Comparison of ENCODE assay signal across 7 cellular contexts in the genomic region with DNA sequence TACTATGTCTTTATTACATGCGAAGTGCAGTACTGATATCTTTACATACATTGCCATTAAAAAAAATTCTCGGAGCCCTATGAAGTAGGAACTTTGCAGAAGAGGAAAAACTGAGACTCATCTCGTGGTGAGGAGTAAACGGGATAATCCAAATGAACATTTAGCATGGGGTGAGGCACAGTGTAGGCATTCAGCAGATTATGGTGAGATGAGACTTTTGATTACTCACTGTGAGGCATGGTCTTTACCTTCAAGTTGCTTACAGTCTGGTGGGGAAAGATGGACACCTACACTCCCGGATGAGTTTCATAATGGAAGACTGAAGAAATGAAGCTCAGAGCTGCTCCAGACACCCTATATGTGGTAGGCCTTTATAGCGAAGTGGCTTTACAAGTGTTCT. TPM values are rescaled to one million over a fixed set of nuclear protein-coding genes. Genes with fewer than 3 reads are reported as not detected.
A peak's percentile ranks its signal among the peaks of the same experiment; 100 is the strongest.
DNase-seq lines count a peak whose midpoint lies in the region; ATAC-seq, FAIRE-seq and TF ChIP-seq lines count a peak whose summit lies in the region.

No MANE protein-coding gene starts in this region.

- peaks cover 17 to 50% of the 10 kb centered on the region in 2 experiments; a peak in 2 of 3 replicates for H3K36me3 ChIP-seq in HEK293 (ENCODE audit: control insufficient read depth in 2 of 2, insufficient read depth in 1 of 2, low read length in 2 of 2)

- H3K27me3 Mint-ChIP-seq in glutamatergic neuron (ENCODE audit: unreplicated experiment): no peaks in the 10 kb centered on the region

- H3K4me3 Mint-ChIP-seq in glutamatergic neuron (ENCODE audit: unreplicated experiment): peak overlapping the region; percentile 98
- peak overlapping the region; percentile 95 for H3K4me3 Mint-ChIP-seq in stimulated activated effector memory CD8-positive, alpha-beta T cell treated with anti-CD3 and anti-CD28 coated beads, Interleukin-12 subunit alpha, Interleukin-12 subunit beta, amount 100 ng/mL, for 72 hours

- peaks cover 14% of the 10 kb centered on the region for H3K4me1 Mint-ChIP-seq in glutamatergic neuron (ENCODE audit: low read depth, unreplicated experiment)
- peaks cover 49% of the 10 kb centered on the region for H3K4me1 Mint-ChIP-seq in stimulated activated effector memory CD8-positive, alpha-beta T cell treated with anti-CD3 and anti-CD28 coated beads, Interleukin-12 subunit alpha, Interleukin-12 subunit beta, amount 100 ng/mL, for 72 hours

- ATAC-seq in stimulated activated effector memory CD8-positive, alpha-beta T cell treated with anti-CD3 and anti-CD28 coated beads, Interleukin-12 subunit alpha, Interleukin-12 subunit beta, amount 100 ng/mL, for 72 hours: no peak
- ATAC-seq in GM18511 (IDR thresholded peaks at IDR 0.05; ENCODE audit: unreplicated experiment): no peak

- H3K36me3 Mint-ChIP-seq in glutamatergic neuron (ENCODE audit: unreplicated experiment): no peaks in the 10 kb centered on the region
- H3K36me3 Mint-ChIP-seq in stimulated activated effector memory CD8-positive, alpha-beta T cell treated with anti-CD3 and anti-CD28 coated beads, Interleukin-12 subunit alpha, Interleukin-12 subunit beta, amount 100 ng/mL, for 72 hours: peaks cover 64% of the 10 kb centered on the region

- H3K27ac Mint-ChIP-seq in glutamatergic neuron (ENCODE audit: unreplicated experiment): peak overlapping the region; percentile 97
- peak overlapping the region; percentile 98 for H3K27ac Mint-ChIP-seq in stimulated activated effector memory CD8-positive, alpha-beta T cell treated with anti-CD3 and anti-CD28 coated beads, Interleukin-12 subunit alpha, Interleukin-12 subunit beta, amount 100 ng/mL, for 72 hours

- CTCF ChIA-PET in HEK293 (lab: Yijun Ruan, JAX): no interaction called here

- no peak for FAIRE-seq in GM12892 (lab: Jason Lieb, UNC)

- H3K4me3 ChIP-seq in HEK293 (ENCODE audit: low read depth, low read length): peak overlapping the region; percentile 90
- H3K4me3 ChIP-seq in WI38 (ENCODE audit: low read depth, low read length): peak overlapping the region; percentile 92

- H3K9me3 Mint-ChIP-seq in glutamatergic neuron (ENCODE audit: unreplicated experiment): peaks cover 6% of the 10 kb centered on the region
- no peaks in the 10 kb centered on the region for H3K9me3 Mint-ChIP-seq in stimulated activated effector memory CD8-positive, alpha-beta T cell treated with anti-CD3 and anti-CD28 coated beads, Interleukin-12 subunit alpha, Interleukin-12 subunit beta, amount 100 ng/mL, for 72 hours

- no peaks in the 10 kb centered on the region for H3K4me1 ChIP-seq in HEK293 (ENCODE audit: control insufficient read depth, insufficient read depth, low read length)

- H3K9me3 ChIP-seq in HEK293 (ENCODE audit: control insufficient read depth, insufficient read depth, low read depth, low read length): no peaks in the 10 kb centered on the region

- TF ChIP-seq CTCF in HEK293 (tag by site-specific recombination; IDR thresholded peaks at IDR 0.05) (no peak), WI38 (IDR thresholded peaks at IDR 0.05; ENCODE audit: low read depth, low read length) (no peak), glutamatergic neuron (IDR thresholded peaks at IDR 0.05; ENCODE audit: partially characterized antibody, unreplicated experiment) (no peak)

- POLR2A ChIA-PET in HEK293 (lab: Yijun Ruan, JAX): interaction anchor here (2.5 kb wide), 1 partner anchor 11 kb away, joined by 12 read pairs; no protein-coding TSS in a partner anchor

- DNase-seq in glutamatergic neuron (no peak), NCI-H2171 (lab: John Stamatoyannopoulos, UW) (no peak), GM12892 (ENCODE audit: insufficient read length) (no peak)
- no peak for DNase-seq in stimulated activated effector memory CD8-positive, alpha-beta T cell treated with anti-CD3 and anti-CD28 coated beads, Interleukin-12 subunit alpha, Interleukin-12 subunit beta, amount 100 ng/mL, for 72 hours (ENCODE audit: low spot score in 2 of 2)

- TF ChIP-seq POLR2A in GM12892 (IDR thresholded peaks at IDR 0.05; ENCODE audit: low read depth, low read length): no peak

- no peak overlapping the region for H3K27ac ChIP-seq in HEK293 (ENCODE audit: extremely low read depth, low read depth, low read length)

TF ChIP-seq in HEK293, 187 proteins besides CTCF, POLR2A, EP300 and RAD21:
- TF ChIP-seq, protein P1, sequence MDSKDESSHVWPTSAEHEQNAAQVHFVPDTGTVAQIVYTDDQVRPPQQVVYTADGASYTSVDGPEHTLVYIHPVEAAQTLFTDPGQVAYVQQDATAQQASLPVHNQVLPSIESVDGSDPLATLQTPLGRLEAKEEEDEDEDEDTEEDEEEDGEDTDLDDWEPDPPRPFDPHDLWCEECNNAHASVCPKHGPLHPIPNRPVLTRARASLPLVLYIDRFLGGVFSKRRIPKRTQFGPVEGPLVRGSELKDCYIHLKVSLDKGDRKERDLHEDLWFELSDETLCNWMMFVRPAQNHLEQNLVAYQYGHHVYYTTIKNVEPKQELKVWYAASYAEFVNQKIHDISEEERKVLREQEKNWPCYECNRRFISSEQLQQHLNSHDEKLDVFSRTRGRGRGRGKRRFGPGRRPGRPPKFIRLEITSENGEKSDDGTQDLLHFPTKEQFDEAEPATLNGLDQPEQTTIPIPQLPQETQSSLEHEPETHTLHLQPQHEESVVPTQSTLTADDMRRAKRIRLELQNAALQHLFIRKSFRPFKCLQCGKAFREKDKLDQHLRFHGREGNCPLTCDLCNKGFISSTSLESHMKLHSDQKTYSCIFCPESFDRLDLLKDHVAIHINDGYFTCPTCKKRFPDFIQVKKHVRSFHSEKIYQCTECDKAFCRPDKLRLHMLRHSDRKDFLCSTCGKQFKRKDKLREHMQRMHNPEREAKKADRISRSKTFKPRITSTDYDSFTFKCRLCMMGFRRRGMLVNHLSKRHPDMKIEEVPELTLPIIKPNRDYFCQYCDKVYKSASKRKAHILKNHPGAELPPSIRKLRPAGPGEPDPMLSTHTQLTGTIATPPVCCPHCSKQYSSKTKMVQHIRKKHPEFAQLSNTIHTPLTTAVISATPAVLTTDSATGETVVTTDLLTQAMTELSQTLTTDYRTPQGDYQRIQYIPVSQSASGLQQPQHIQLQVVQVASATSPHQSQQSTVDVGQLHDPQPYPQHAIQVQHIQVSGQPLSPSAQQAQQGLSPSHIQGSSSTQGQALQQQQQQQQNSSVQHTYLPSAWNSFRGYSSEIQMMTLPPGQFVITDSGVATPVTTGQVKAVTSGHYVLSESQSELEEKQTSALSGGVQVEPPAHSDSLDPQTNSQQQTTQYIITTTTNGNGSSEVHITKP (tag by site-specific recombination; IDR thresholded peaks at IDR 0.05): peak; percentile 47
- TF ChIP-seq ZNF155 (tag by site-specific recombination; IDR thresholded peaks at IDR 0.05): no peak
TF ChIP-seq in HEK293: peak in this region for 1.

RNA-seq across cellular contexts. Expression of a gene that starts 1.4 kb away (rescaled TPM):
- 29.2 TPM for total RNA-seq in glutamatergic neuron (ENCODE audit: unreplicated experiment)
- polyA plus RNA-seq in GM12892 (2012; ENCODE audit: missing spikeins): 19.6 TPM

RNA-seq across cellular contexts. Expression of a gene that starts 1.7 kb away (rescaled TPM):
- 22.9 TPM for total RNA-seq in glutamatergic neuron (ENCODE audit: unreplicated experiment)
- polyA plus RNA-seq in GM12892 (2012; ENCODE audit: missing spikeins): 17.6 TPM
